ENCODE assay signal across 12 cellular contexts in genomic region chr10:3464760-3465405, GRCh38.
DNase-seq lines count a peak whose midpoint lies in the region; ATAC-seq and TF ChIP-seq lines count a peak whose summit lies in the region.
"Had no signal": no experiment of that assay in that cellular context is flagged by ENCODE, and none has a peak within 500 bp of the region (broad histone marks: within the 10 kb centered on the region; RNA-seq: fewer than 3 reads in every experiment).

No MANE protein-coding gene starts in this region.

- ATAC-seq in left ventricle myocardium superior, result no peak
- ATAC-seq in GM19324 (IDR thresholded peaks at IDR 0.05; ENCODE audit: low FRiP score, unreplicated experiment), result no peak
- ATAC-seq in GM21576 (IDR thresholded peaks at IDR 0.05; ENCODE audit: unreplicated experiment), result no peak
- ATAC-seq: activated T-cell treated with anti-CD3 and anti-CD28 coated beads, Interleukin-2, amount 50 U/mL, for 72 hours had no signal

- H3K4me1 ChIP-seq in left ventricle myocardium inferior, result peaks cover 47% of the 10 kb centered on the region
- H3K4me1 ChIP-seq in duodenal mucosa (ENCODE audit: control insufficient read depth in 1 of 2, insufficient read depth in 2 of 2, low read length in 2 of 2), result peaks cover 11 to 16% of the 10 kb centered on the region in 2 donors
- peaks cover 45% of the 10 kb centered on the region for H3K4me1 ChIP-seq in mucosa of stomach (ENCODE audit: control insufficient read depth, insufficient read depth, low read length)
- H3K4me1 ChIP-seq in uterus, result no peaks in the 10 kb centered on the region

- H3K9me3 ChIP-seq in left ventricle myocardium inferior (replicated peaks), result no peaks in the 10 kb centered on the region
- no peaks in the 10 kb centered on the region for H3K9me3 ChIP-seq in duodenal mucosa (ENCODE audit: control insufficient read depth in 1 of 2, low read length in 2 of 2)
- no peaks in the 10 kb centered on the region for H3K9me3 ChIP-seq in mucosa of stomach (ENCODE audit: control insufficient read depth, low read length)
- no peaks in the 10 kb centered on the region for H3K9me3 ChIP-seq in uterus

- H3K27ac ChIP-seq in left ventricle myocardium inferior (replicated peaks) (peak overlapping the region; percentile 94), duodenal mucosa (ENCODE audit: low read depth, low read length) (peak overlapping the region; percentile 4), uterus (peak overlapping the region; percentile 53 to 95)

- no peaks in the 10 kb centered on the region for H3K36me3 ChIP-seq in left ventricle myocardium inferior
- no peaks in the 10 kb centered on the region for H3K36me3 ChIP-seq in duodenal mucosa (ENCODE audit: control insufficient read depth in 1 of 2, insufficient read depth in 2 of 2, low read length in 2 of 2)
- H3K36me3 ChIP-seq in mucosa of stomach (ENCODE audit: control insufficient read depth, insufficient read depth, low read length), result no peaks in the 10 kb centered on the region
- H3K36me3 ChIP-seq in uterus, result no peaks in the 10 kb centered on the region

- H3K4me3 ChIP-seq in left ventricle myocardium inferior (no peak overlapping the region), duodenal mucosa (ENCODE audit: low read depth in 1 of 2, low read length in 2 of 2) (no peak overlapping the region), mucosa of stomach (ENCODE audit: low read length) (no peak overlapping the region), uterus (no peak overlapping the region)

- H3K9ac ChIP-seq in duodenal mucosa (ENCODE audit: low read depth in 1 of 2, low read length in 2 of 2) (peak overlapping the region in 1 of 2 donors; percentile 0), mucosa of stomach (ENCODE audit: low read length) (peak overlapping the region; percentile 1)

- no peak for TF ChIP-seq POLR2A in uterus (IDR thresholded peaks at IDR 0.05)

- TF ChIP-seq CTCF in left ventricle myocardium inferior (IDR thresholded peaks at IDR 0.05; ENCODE audit: borderline replicate concordance) (no peak), uterus (IDR thresholded peaks at IDR 0.05) (no peak)

- H3K27me3 ChIP-seq in left ventricle myocardium inferior (ENCODE audit: low read depth) (no peaks in the 10 kb centered on the region), duodenal mucosa (ENCODE audit: control insufficient read depth in 1 of 2, insufficient read depth in 2 of 2, low read length in 2 of 2) (no peaks in the 10 kb centered on the region), mucosa of stomach (ENCODE audit: control insufficient read depth, insufficient read depth, low read length) (no peaks in the 10 kb centered on the region), uterus (no peaks in the 10 kb centered on the region)

- intact Hi-C loops in left ventricle myocardium inferior (cut with micrococcal nuclease), result no loop called here
- intact Hi-C loops in left ventricle myocardium superior (cut with micrococcal nuclease), result no loop called here
- intact Hi-C loops in uterus (cut with DNase I; ENCODE audit: low total_unique reads), result no loop called here

- DNase-seq in left ventricle myocardium inferior, result no peak
- DNase-seq in left ventricle myocardium superior, result no peak
- DNase-seq in uterus, result no peak
- no peak for DNase-seq in midbrain (lab: John Stamatoyannopoulos, UW)
- DNase-seq: activated T-cell treated with anti-CD3 and anti-CD28 coated beads, Interleukin-2, amount 50 U/mL, for 72 hours; cerebellar nuclear complex; NCI-H2171; stimulated activated CD8-positive, alpha-beta memory T cell treated with anti-CD3 and anti-CD28 coated beads, Interleukin-4, amount 100 ng/mL, for 48 hours had no signal

Comparison
In these comparisons a context has a peak if more than half of its experiments do, and no peak if none do; other contexts are left out.
1. H3K27ac ChIP-seq: peak in every context shown above with its lines; median percentile 94 in left ventricle myocardium inferior; 74 in uterus; 4 in duodenal mucosa.